ENCODE assay signal across 8 cellular contexts in the genomic region with DNA sequence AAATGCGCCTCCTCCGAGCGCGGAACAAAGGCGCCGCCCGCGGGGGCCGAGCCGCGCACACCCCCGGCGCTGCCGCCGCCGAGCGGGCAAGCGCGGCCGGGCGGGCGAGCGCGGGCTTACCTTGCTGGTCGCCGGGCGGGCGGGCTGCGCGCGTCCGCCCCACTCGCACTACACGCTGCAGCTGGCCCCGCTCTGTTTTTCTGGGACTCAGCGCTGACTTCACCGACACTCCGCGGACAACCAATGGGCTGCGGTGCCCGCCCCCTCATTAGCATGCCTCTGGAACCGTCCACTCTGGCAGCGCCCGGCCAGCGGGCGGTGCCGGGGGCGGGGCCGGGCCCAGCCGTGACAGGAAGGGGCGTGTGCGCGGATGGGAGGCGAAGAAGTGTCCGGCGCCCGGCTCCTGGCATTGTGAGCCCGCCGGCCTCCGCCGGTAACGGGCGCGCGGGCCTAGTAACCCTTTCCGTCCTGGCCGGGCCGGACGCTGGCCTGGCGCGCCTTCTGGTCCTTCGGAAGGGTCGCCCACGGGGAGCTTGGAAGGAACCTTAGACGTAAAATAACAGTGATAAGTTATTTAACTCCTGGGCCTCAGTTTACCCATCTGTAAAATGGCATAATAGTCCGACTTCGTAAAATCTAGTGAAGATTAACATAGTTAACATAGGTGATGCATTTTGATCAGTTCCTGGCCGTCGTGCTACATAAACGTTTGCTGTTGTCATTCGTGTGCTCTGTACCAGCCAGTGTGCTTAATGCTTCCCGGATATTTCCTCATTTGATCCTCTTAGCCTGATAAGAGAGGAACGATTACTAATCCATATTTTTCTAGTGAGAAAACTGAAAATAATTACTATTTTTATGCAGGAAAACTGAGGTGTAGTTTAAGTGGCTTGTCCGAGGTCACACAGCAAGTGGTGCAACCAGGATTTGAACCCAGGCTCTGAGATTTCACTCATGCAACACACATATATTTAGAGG. TPM values are rescaled to one million over a fixed set of nuclear protein-coding genes. Genes with fewer than 3 reads are reported as not detected.
DNase-seq lines count a peak whose midpoint lies in the region; ATAC-seq and TF ChIP-seq lines count a peak whose summit lies in the region.

A gene (minus strand): TSS at position 172 of the 978 bp plus-strand sequence. CDS start 120,236 bp downstream, outside the sequence.

- H3K27ac Mint-ChIP-seq in activated naive CD8-positive, alpha-beta T cell treated with anti-CD3 and anti-CD28 coated beads, Interleukin-2, amount 10 ng/mL, durations not matched to agents 7 days and 5 days = peak within 1 kb of the TSS; percentile 79
- H3K27ac Mint-ChIP-seq in osteocyte (ENCODE audit: unreplicated experiment) = peak within 1 kb of the TSS; percentile 50

- TF ChIP-seq CTCF in GM10266 (IDR thresholded peaks at IDR 0.05; ENCODE audit: control insufficient read depth, insufficient read depth, low read depth, missing control alignments) (no peak), osteocyte (IDR thresholded peaks at IDR 0.05) (no peak), testis (IDR thresholded peaks at IDR 0.05) (no peak)

- H3K4me1 ChIP-seq in testis = peaks cover 13% of the 10 kb centered on the region

- H3K27me3 ChIP-seq in testis = no peaks in the 10 kb centered on the region

- DNase-seq in GM10266 (ENCODE audit: extremely low spot score) = peak; percentile 98
- DNase-seq in NCI-H1105 treated with DMSO at 0.1 percent for 48 hours (lab: John Stamatoyannopoulos, UW) = peak; percentile 87
- peak; percentile 95 for DNase-seq in SKM-1 treated with dmso at 0.1 percent for 144 hours (lab: John Stamatoyannopoulos, UW; ENCODE audit: unreplicated experiment)
- DNase-seq in activated naive CD8-positive, alpha-beta T cell treated with anti-CD3 and anti-CD28 coated beads, Interleukin-2, amount 10 ng/mL, durations not matched to agents 7 days and 5 days = peak; percentile 91
- peak; percentile 89 to 98 (median 95) for DNase-seq in head of caudate nucleus
- DNase-seq in osteocyte (ENCODE audit: extremely low spot score, unreplicated experiment) = peak; percentile 97
- peak; percentile 97 for DNase-seq in testis

- no peaks in the 10 kb centered on the region for H3K36me3 Mint-ChIP-seq in activated naive CD8-positive, alpha-beta T cell treated with anti-CD3 and anti-CD28 coated beads, Interleukin-2, amount 10 ng/mL, durations not matched to agents 7 days and 5 days
- H3K36me3 Mint-ChIP-seq in osteocyte (ENCODE audit: unreplicated experiment) = no peaks in the 10 kb centered on the region

- POLR2A ChIA-PET in activated naive CD8-positive, alpha-beta T cell treated with anti-CD3 and anti-CD28 coated beads, Interleukin-2, amount 10 ng/mL, durations not matched to agents 7 days and 5 days (lab: Charles Lee) = no interaction called here

- peak; percentile 99 for ATAC-seq in HG02678 (IDR thresholded peaks at IDR 0.05; ENCODE audit: unreplicated experiment)
- peak; percentile 100 for ATAC-seq in activated naive CD8-positive, alpha-beta T cell treated with anti-CD3 and anti-CD28 coated beads, Interleukin-2, amount 10 ng/mL, durations not matched to agents 7 days and 5 days (ENCODE audit: low read depth)

- H3K4me3 Mint-ChIP-seq in activated naive CD8-positive, alpha-beta T cell treated with anti-CD3 and anti-CD28 coated beads, Interleukin-2, amount 10 ng/mL, durations not matched to agents 7 days and 5 days = peak within 1 kb of the TSS; percentile 90
- H3K4me3 Mint-ChIP-seq in osteocyte (ENCODE audit: unreplicated experiment) = peak within 1 kb of the TSS; percentile 96

- peaks cover 8% of the 10 kb centered on the region for H3K4me1 Mint-ChIP-seq in activated naive CD8-positive, alpha-beta T cell treated with anti-CD3 and anti-CD28 coated beads, Interleukin-2, amount 10 ng/mL, durations not matched to agents 7 days and 5 days
- peaks cover 8% of the 10 kb centered on the region for H3K4me1 Mint-ChIP-seq in osteocyte (ENCODE audit: unreplicated experiment)

- WGBS in testis, 2 donors = 9% methylated on average over 30 to 34 of the region's 84 CpGs

- H3K27ac ChIP-seq in testis = peak within 1 kb of the TSS; percentile 81 to 85

- intact Hi-C loops in head of caudate nucleus (cut with DNase I) = no loop called here
- intact Hi-C loops in testis (cut with DNase I; ENCODE audit: low total_unique reads) = no loop called here

- no peaks in the 10 kb centered on the region for H3K36me3 ChIP-seq in testis (ENCODE audit: low read depth, missing control alignments)

- peak; percentile 94 for TF ChIP-seq POLR2A in testis (IDR thresholded peaks at IDR 0.05)

- no peaks in the 10 kb centered on the region for H3K9me3 Mint-ChIP-seq in activated naive CD8-positive, alpha-beta T cell treated with anti-CD3 and anti-CD28 coated beads, Interleukin-2, amount 10 ng/mL, durations not matched to agents 7 days and 5 days
- H3K9me3 Mint-ChIP-seq in osteocyte (ENCODE audit: unreplicated experiment) = no peaks in the 10 kb centered on the region

- no peaks in the 10 kb centered on the region for H3K9me3 ChIP-seq in testis

- H3K4me3 ChIP-seq in testis = peak within 1 kb of the TSS; percentile 81 to 91

- H3K27me3 Mint-ChIP-seq in activated naive CD8-positive, alpha-beta T cell treated with anti-CD3 and anti-CD28 coated beads, Interleukin-2, amount 10 ng/mL, durations not matched to agents 7 days and 5 days = peaks cover 40% of the 10 kb centered on the region
- peaks cover 41% of the 10 kb centered on the region for H3K27me3 Mint-ChIP-seq in osteocyte (ENCODE audit: unreplicated experiment)

RNA-seq across cellular contexts. Expression of the gene that starts here (rescaled TPM):
- under 1 TPM; 0.71 to 0.72 TPM for total RNA-seq in activated naive CD8-positive, alpha-beta T cell treated with anti-CD3 and anti-CD28 coated beads, Interleukin-2, amount 10 ng/mL, durations not matched to agents 7 days and 5 days
- 1.7 TPM in 2 replicates for total RNA-seq in osteocyte
- 10 to 100 TPM; 34.4 to 38.8 TPM for total RNA-seq in testis
- 46.6 TPM for polyA plus RNA-seq in testis (ENCODE audit: insufficient read depth, low read depth, low replicate concordance)

Comparison
In these comparisons a context has a peak if more than half of its experiments do, and no peak if none do; other contexts are left out.
1. Peak in every context shown above with its lines: DNase-seq, ATAC-seq, H3K4me3 ChIP-seq and H3K27ac ChIP-seq.
2. RNA of the gene that starts here (total RNA-seq): 34.4 to 38.8 TPM in testis; 1.7 TPM in osteocyte and 0.71 to 0.72 TPM in activated naive CD8-positive, alpha-beta T cell treated with anti-CD3 and anti-CD28 coated beads, Interleukin-2, amount 10 ng/mL, durations not matched to agents 7 days and 5 days; every median in the first group is over 10 times any median in the second.
3. Peak in DNase-seq and ATAC-seq in activated naive CD8-positive, alpha-beta T cell treated with anti-CD3 and anti-CD28 coated beads, Interleukin-2, amount 10 ng/mL, durations not matched to agents 7 days and 5 days; RNA of the gene not detected or under 1 TPM.